20 cellular contexts compared by ENCODE assay signal in genomic region chr12:100017056-100017455, GRCh38. TPM values are rescaled to one million over a fixed set of nuclear protein-coding genes. Genes with fewer than 3 reads are reported as not detected.
DNase-seq lines count a peak whose midpoint lies in the region; ATAC-seq and TF ChIP-seq lines count a peak whose summit lies in the region.
"Had no signal": no experiment of that assay in that cellular context is flagged by ENCODE, and none has a peak within 500 bp of the region (broad histone marks: within the 10 kb centered on the region; RNA-seq: fewer than 3 reads in every experiment).

No MANE protein-coding gene starts in this region.

- H3K79me1 ChIP-seq in trophoblast cell (ENCODE audit: low read length): no peaks in the 10 kb centered on the region

- no peak overlapping the region for H3K4ac ChIP-seq in trophoblast cell (ENCODE audit: low read depth, low read length)

- H3K4me2 ChIP-seq in GM23248 (ENCODE audit: unreplicated experiment) (no peak overlapping the region), mammary epithelial cell (ENCODE audit: insufficient read depth, low read depth, low read length) (no peak overlapping the region), trophoblast cell (ENCODE audit: low read length) (no peak overlapping the region)

- no peaks in the 10 kb centered on the region for H3K27me3 Mint-ChIP-seq in Caco-2 (ENCODE audit: insufficient read depth, unreplicated experiment)
- H3K27me3 Mint-ChIP-seq: CD4-positive, CD25-positive, alpha-beta regulatory T cell had no signal

- no peak overlapping the region for H2AK5ac ChIP-seq in trophoblast cell (ENCODE audit: low read length)

- no peak overlapping the region for H2BK120ac ChIP-seq in trophoblast cell (ENCODE audit: insufficient read depth, low read length, poor library complexity)

- ATAC-seq in GM19324 (IDR thresholded peaks at IDR 0.05; ENCODE audit: low FRiP score, unreplicated experiment) (no peak), GM21529 (IDR thresholded peaks at IDR 0.05; ENCODE audit: unreplicated experiment) (no peak)

- WGBS in GM23248 (ENCODE audit: low coverage in 1 of 2, low lambda C conversion rate in 2 of 2, missing lambda C conversion rate in 2 of 2), 2 experiments: 79 to 86% methylated on average over 3 of the region's 3 CpGs
- 54% methylated on average over 3 of the region's 3 CpGs for WGBS in mammary epithelial cell (ENCODE audit: low coverage, missing lambda C conversion rate)
- 100% methylated on average over 1 of the region's 3 CpGs for WGBS in trophoblast cell (ENCODE audit: extremely low coverage, insufficient coverage, insufficient read length)

- DNase-seq in GM23248: peak; percentile 11
- DNase-seq in M059J (ENCODE audit: low read depth): peak; percentile 74
- DNase-seq in mammary epithelial cell: peak; percentile 81
- peak; percentile 88 to 95 for DNase-seq in trophoblast cell
- no peak for DNase-seq in Caco-2
- DNase-seq: ACHN; BE2C; CD4-positive, CD25-positive, alpha-beta regulatory T cell; DMS153; H9; IMR-90; NCI-H1105 treated with DMSO at 0.1 percent for 48 hours; NCI-H1694 treated with DMSO at 0.1 percent for 48 hours; NCI-H510A; NCI-H748 treated with DMSO at 0.1 percent for 48 hours; NK-92 treated with Interleukin-12 subunit alpha and Interleukin-12 subunit beta, amount 100 ng/mL, for 24 hours; Right ventricle myocardium superior had no signal

- dilution Hi-C loops in mammary epithelial cell (cut with HindIII; ENCODE audit: low sequenced_read_pairs): no loop called here

- H3K4me1 ChIP-seq in GM23248 (ENCODE audit: insufficient read depth): no peaks in the 10 kb centered on the region
- H3K4me1 ChIP-seq in mammary epithelial cell (ENCODE audit: insufficient read depth, low read length): no peaks in the 10 kb centered on the region
- H3K4me1 ChIP-seq in trophoblast cell (ENCODE audit: control insufficient read depth in 1 of 2, insufficient read depth in 2 of 2, low read length in 2 of 2): peaks cover 3% of the 10 kb centered on the region in 2 experiments
- no peaks in the 10 kb centered on the region for H3K4me1 ChIP-seq in Caco-2
- H3K4me1 ChIP-seq: BE2C had no signal

- no peaks in the 10 kb centered on the region for H3K9me2 ChIP-seq in GM23248 (ENCODE audit: insufficient read depth)

- H4K8ac ChIP-seq in trophoblast cell (ENCODE audit: low read depth, low read length): no peak overlapping the region

- H3K27me3 ChIP-seq in GM23248 (replicated peaks; ENCODE audit: insufficient read depth) (no peaks in the 10 kb centered on the region), mammary epithelial cell (ENCODE audit: insufficient read depth, low read length) (no peaks in the 10 kb centered on the region), trophoblast cell (ENCODE audit: insufficient read depth, low read length) (no peaks in the 10 kb centered on the region), Caco-2 (replicated peaks; ENCODE audit: control insufficient read depth, insufficient read depth, low read length) (no peaks in the 10 kb centered on the region)
- H3K27me3 ChIP-seq: BE2C had no signal

- H2AFZ ChIP-seq in GM23248 (no peak overlapping the region), mammary epithelial cell (ENCODE audit: low read depth, low read length) (no peak overlapping the region), trophoblast cell (ENCODE audit: insufficient read depth, low read length, poor library complexity) (no peak overlapping the region)

- H3K36me3 ChIP-seq in GM23248 (ENCODE audit: low read depth) (no peaks in the 10 kb centered on the region), mammary epithelial cell (ENCODE audit: insufficient read depth, low read length) (no peaks in the 10 kb centered on the region), trophoblast cell (ENCODE audit: control insufficient read depth in 1 of 2, insufficient read depth in 2 of 2, low read length in 2 of 2) (no peaks in the 10 kb centered on the region), Caco-2 (ENCODE audit: control insufficient read depth, insufficient read depth, low read length) (no peaks in the 10 kb centered on the region)
- H3K36me3 ChIP-seq: BE2C had no signal

- H3K9me3 ChIP-seq in GM23248 (ENCODE audit: low read depth) (no peaks in the 10 kb centered on the region), mammary epithelial cell (replicated peaks; ENCODE audit: insufficient read depth, low read length) (no peaks in the 10 kb centered on the region), trophoblast cell (ENCODE audit: insufficient read depth, low read depth, low read length) (peaks cover 2% of the 10 kb centered on the region), Caco-2 (no peaks in the 10 kb centered on the region)
- H3K9me3 ChIP-seq: BE2C had no signal

- H3K4me1 Mint-ChIP-seq in Caco-2 (ENCODE audit: low read depth, unreplicated experiment): no peaks in the 10 kb centered on the region
- H3K4me1 Mint-ChIP-seq: CD4-positive, CD25-positive, alpha-beta regulatory T cell had no signal

- no peak overlapping the region for H3K9ac ChIP-seq in GM23248
- no peak overlapping the region for H3K9ac ChIP-seq in mammary epithelial cell (ENCODE audit: insufficient read depth, low read length)
- no peak overlapping the region for H3K9ac ChIP-seq in trophoblast cell (ENCODE audit: low read length)

- H3K36me3 Mint-ChIP-seq in Caco-2 (ENCODE audit: insufficient read depth, unreplicated experiment): no peaks in the 10 kb centered on the region
- H3K36me3 Mint-ChIP-seq: CD4-positive, CD25-positive, alpha-beta regulatory T cell had no signal

- intact Hi-C loops in mammary epithelial cell (cut with micrococcal nuclease): no loop called here
- intact Hi-C loops in Caco-2 (cut with micrococcal nuclease; ENCODE audit: unreplicated experiment): no loop called here

- no peak overlapping the region for H4K12ac ChIP-seq in trophoblast cell (ENCODE audit: low read depth, low read length)

- CTCF ChIA-PET in mammary epithelial cell (lab: Charles Lee; ENCODE audit: low non-redundant PET): no interaction called here
- CTCF ChIA-PET in Caco-2 (lab: Charles Lee): no interaction called here

- no peak overlapping the region for H3K18ac ChIP-seq in trophoblast cell (ENCODE audit: low read length)

- no peak overlapping the region for H3K27ac ChIP-seq in GM23248
- H3K27ac ChIP-seq in mammary epithelial cell (ENCODE audit: insufficient read depth, low read depth, low read length): peak overlapping the region; percentile 29
- no peak overlapping the region for H3K27ac ChIP-seq in trophoblast cell (ENCODE audit: low read depth, low read length)

- no peaks in the 10 kb centered on the region for H4K20me1 ChIP-seq in GM23248 (ENCODE audit: insufficient read depth)
- H4K20me1 ChIP-seq in mammary epithelial cell (ENCODE audit: insufficient read depth, low read length): no peaks in the 10 kb centered on the region

- in situ Hi-C loops in GM23248 (cut with MboI): no loop called here
- in situ Hi-C loops in mammary epithelial cell (cut with MboI; ENCODE audit: low sequenced_read_pairs in 2 of 2): no loop called here

- no peak for TF ChIP-seq CTCF in mammary epithelial cell (conservative IDR thresholded peaks at IDR 0.05 in 1 of 2, IDR thresholded peaks at IDR 0.05 in 1 of 2; ENCODE audit: extremely low read depth in 1 of 2, insufficient read depth in 1 of 2, low read depth in 1 of 2, low read length in 2 of 2)
- TF ChIP-seq CTCF in Caco-2 (IDR thresholded peaks at IDR 0.05; ENCODE audit: insufficient read depth in 1 of 2, low read depth in 1 of 2, low read length in 1 of 2, severe bottlenecking in 1 of 2, unreplicated experiment in 1 of 2): no peak

- H3K23ac ChIP-seq in trophoblast cell (ENCODE audit: low read length): no peak overlapping the region

- no peak overlapping the region for H3K4me3 ChIP-seq in GM23248
- no peak overlapping the region for H3K4me3 ChIP-seq in mammary epithelial cell (replicated peaks in 1 of 3; ENCODE audit: insufficient read depth in 1 of 3, low read depth in 2 of 3, low read length in 3 of 3)
- no peak overlapping the region for H3K4me3 ChIP-seq in trophoblast cell (ENCODE audit: low read depth, low read length)
- H3K4me3 ChIP-seq in Caco-2 (ENCODE audit: low read depth, low read length): no peak overlapping the region

- H3K27ac Mint-ChIP-seq in Caco-2 (ENCODE audit: unreplicated experiment): no peak overlapping the region
- H3K27ac Mint-ChIP-seq: CD4-positive, CD25-positive, alpha-beta regulatory T cell; H9 had no signal

- no peak overlapping the region for H2BK5ac ChIP-seq in trophoblast cell (ENCODE audit: low read depth, low read length, poor library complexity)

- BruUV-seq in mammary epithelial cell (replicated peaks; lab: Mats Ljungman, UMichigan) (no TSS peak), Caco-2 (replicated peaks; lab: Mats Ljungman, UMichigan) (no TSS peak)

- no peaks in the 10 kb centered on the region for H3K9me3 Mint-ChIP-seq in Caco-2 (ENCODE audit: unreplicated experiment)

- no peak overlapping the region for H3K14ac ChIP-seq in trophoblast cell (ENCODE audit: low read length)

- H3K4me3 Mint-ChIP-seq in Caco-2 (ENCODE audit: unreplicated experiment): no peak overlapping the region
- H3K4me3 Mint-ChIP-seq: CD4-positive, CD25-positive, alpha-beta regulatory T cell; H9 had no signal

- POLR2A ChIA-PET in Caco-2 (lab: Charles Lee): no interaction called here

- H3K79me2 ChIP-seq in GM23248 (ENCODE audit: insufficient read depth) (no peaks in the 10 kb centered on the region), mammary epithelial cell (ENCODE audit: insufficient read depth, low read length) (no peaks in the 10 kb centered on the region), trophoblast cell (ENCODE audit: control insufficient read depth, insufficient read depth, low read length, poor library complexity) (no peaks in the 10 kb centered on the region)

- H4K91ac ChIP-seq in trophoblast cell (ENCODE audit: low read depth, low read length): no peak overlapping the region

- H2BK12ac ChIP-seq in trophoblast cell (ENCODE audit: low read length): no peak overlapping the region

- no peaks in the 10 kb centered on the region for H3F3A ChIP-seq in GM23248 (ENCODE audit: insufficient read depth)

RNA-seq across cellular contexts. Expression of gene ANKS1B, which starts 32.3 kb away (rescaled TPM):
- not detected in 2 replicates for total RNA-seq in GM23248 (2014; rRNA removed; shearing (Covaris generic))
- polyA plus RNA-seq in GM23248 (2016; fragmentation: Nextera tagmentation; extraction: Ambion mirVana) (not detected in 2 replicates), mammary epithelial cell (not detected)
- 0.52 and 4.1 TPM in 2 replicates for total RNA-seq in M059J (2014; rRNA removed; shearing (Covaris generic))
- total RNA-seq in mammary epithelial cell (1 to 10 TPM in 1 of 2 donors, not detected in 1; 1.3 TPM), Caco-2 (2022) (0.61 and 1.1 TPM in 2 replicates)
- polyA minus RNA-seq in mammary epithelial cell: not detected
- 0.22 and 0.26 TPM in 2 replicates for polyA plus RNA-seq in trophoblast cell (2013)
- total RNA-seq: HT-29 had no signal

Comparison
In these comparisons a context has a peak if more than half of its experiments do, and no peak if none do; other contexts are left out.
1. DNase-seq: peak in GM23248 (single experiment), M059J (single experiment), mammary epithelial cell (single experiment) and trophoblast cell (2 of 2); none in Caco-2 (0 of 2).